Comparison of ENCODE assay signal across 7 cellular contexts in the genomic region with DNA sequence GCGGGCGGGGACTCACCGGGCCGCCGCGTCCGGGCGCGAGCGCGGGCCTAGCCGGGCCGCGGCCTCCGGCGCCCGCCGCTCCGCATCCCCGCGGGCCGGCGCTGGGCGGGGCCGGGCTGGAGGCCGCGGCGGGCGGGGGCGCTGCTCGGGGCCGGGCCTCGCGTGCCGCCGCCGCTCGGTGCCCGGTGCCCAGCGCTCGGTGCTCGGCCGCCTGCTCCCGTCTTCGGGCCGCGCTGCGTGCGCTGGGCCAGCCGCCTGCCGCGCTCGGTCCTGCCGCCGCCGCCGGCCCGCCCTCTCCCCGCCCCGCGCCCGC. TPM values are rescaled to one million over a fixed set of nuclear protein-coding genes. Genes with fewer than 3 reads are reported as not detected.
DNase-seq lines count a peak whose midpoint lies in the region; ATAC-seq and TF ChIP-seq lines count a peak whose summit lies in the region.

A gene (minus strand): TSS at position 281 of the 313 bp plus-strand sequence. CDS start 3,105 bp downstream, outside the sequence.

- no peaks in the 10 kb centered on the region for H3K79me2 ChIP-seq in OCI-LY1 (ENCODE audit: insufficient read depth, low read length)

- H3K4me3 ChIP-seq in OCI-LY1 (ENCODE audit: low read depth, low read length, poor library complexity, severe bottlenecking) (peak within 1 kb of the TSS; percentile 89), endocrine pancreas (ENCODE audit: control insufficient read depth, insufficient read depth, low read length) (no peak within 1 kb of the TSS)

- peaks cover 9% of the 10 kb centered on the region for H3F3A ChIP-seq in OCI-LY1 (ENCODE audit: insufficient read depth, low read length)

- no peak for DNase-seq in myocyte (ENCODE audit: low read depth)
- no peak for DNase-seq in stimulated activated CD4-positive, alpha-beta T cell treated with anti-CD3 and anti-CD28 coated beads, Interleukin-2, amount 100 ng/mL, for 24 hours
- DNase-seq in iPS-NIHi7 (ENCODE audit: extremely low spot score) = no peak

- H3K9me2 ChIP-seq in OCI-LY1 (ENCODE audit: low read depth, low read length) = no peaks in the 10 kb centered on the region

- H3K27me3 ChIP-seq in OCI-LY1 (ENCODE audit: insufficient read depth, low read length) = peaks cover 5% of the 10 kb centered on the region; the same call in 1 of the 2 replicates
- H3K27me3 ChIP-seq in endocrine pancreas (ENCODE audit: control insufficient read depth, insufficient read depth, low read length) = no peaks in the 10 kb centered on the region

- TF ChIP-seq CTCF in OCI-LY1 (IDR thresholded peaks at IDR 0.05; ENCODE audit: low read length) = no peak

- no peaks in the 10 kb centered on the region for H4K20me1 ChIP-seq in OCI-LY1 (ENCODE audit: insufficient read depth, low read length)

- peak within 1 kb of the TSS; percentile 96 for H3K4me2 ChIP-seq in OCI-LY1 (ENCODE audit: low read length)

- no peak within 1 kb of the TSS for H2AFZ ChIP-seq in OCI-LY1 (ENCODE audit: low read length)

- H3K9me3 ChIP-seq in OCI-LY1 (ENCODE audit: low read length) (no peaks in the 10 kb centered on the region), endocrine pancreas (ENCODE audit: control insufficient read depth, low read length) (no peaks in the 10 kb centered on the region)

- H3K27ac ChIP-seq in OCI-LY1 (ENCODE audit: low read depth, low read length, poor library complexity, severe bottlenecking) = peak within 1 kb of the TSS; percentile 2

- ATAC-seq in GM21619 (IDR thresholded peaks at IDR 0.05; ENCODE audit: unreplicated experiment) (peak; percentile 17), GM19395 (IDR thresholded peaks at IDR 0.05; ENCODE audit: unreplicated experiment) (no peak)

- peaks cover 31% of the 10 kb centered on the region for H3K4me1 ChIP-seq in OCI-LY1 (ENCODE audit: insufficient read depth, low read length, severe bottlenecking)
- H3K4me1 ChIP-seq in endocrine pancreas (ENCODE audit: control insufficient read depth, insufficient read depth, low read length) = no peaks in the 10 kb centered on the region

- H3K9ac ChIP-seq in OCI-LY1 (ENCODE audit: low read length) (peak within 1 kb of the TSS; percentile 78), endocrine pancreas (ENCODE audit: control insufficient read depth, insufficient read depth, low read length) (peak within 1 kb of the TSS; percentile 69)

- H3K36me3 ChIP-seq in OCI-LY1 (ENCODE audit: insufficient read depth, low read length) = peaks cover 13% of the 10 kb centered on the region; the same call in 1 of the 2 replicates
- no peaks in the 10 kb centered on the region for H3K36me3 ChIP-seq in endocrine pancreas (ENCODE audit: control insufficient read depth, insufficient read depth, low read length)

RNA-seq across cellular contexts. Expression of the gene that starts here (rescaled TPM):
- total RNA-seq in myocyte = 128 and 136 TPM in 2 replicates
- polyA plus RNA-seq in myocyte (2012) = 160 TPM
